ENCODE assay signal across 30 cellular contexts in the genomic region with DNA sequence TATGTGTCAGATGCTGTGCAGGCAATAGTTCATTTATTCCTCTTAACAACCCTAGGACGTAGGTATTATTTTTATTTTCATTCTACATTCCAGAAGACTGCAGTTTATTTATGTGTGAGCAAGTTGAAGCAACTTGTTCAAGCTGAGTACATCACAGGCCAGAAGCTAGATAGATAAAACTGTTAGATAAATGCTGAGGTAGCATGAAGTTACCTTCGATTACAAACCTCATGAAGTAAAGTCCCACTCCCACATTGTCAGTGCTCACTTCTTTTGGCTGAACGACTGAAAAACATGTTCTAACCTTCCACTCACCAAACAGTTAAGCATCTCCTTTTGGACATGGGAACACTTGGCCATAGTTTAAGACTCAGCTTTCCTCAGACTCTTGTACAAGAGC.
"Had no signal": no experiment of that assay in that cellular context is flagged by ENCODE, and none has a peak within 500 bp of the region (broad histone marks: within the 10 kb centered on the region; RNA-seq: fewer than 3 reads in every experiment).

No MANE protein-coding gene starts in this region.

- H3K4me3 ChIP-seq: left ventricle myocardium inferior, lung, mucosa of descending colon, pancreas, prostate gland, smooth muscle cell, tibial nerve, vagina had no signal

- H3K27ac Mint-ChIP-seq: naive B cell; natural killer cell treated with Interleukin-12 subunit alpha and Interleukin-12 subunit beta and Interleukin-15 and Interleukin-18, amount 100 ng/mL, for 72 hours; stimulated activated memory B cell treated with anti-CD40 and anti-IgM and Interleukin-4, amounts not matched to agents 10 μg/mL and 1 μg/mL and 100 μg/mL, for 72 hours; stimulated activated naive CD8-positive, alpha-beta T cell treated with anti-CD3 and anti-CD28 coated beads, Interleukin-15, amount 100 ng/mL, for 72 hours; type B pancreatic cell had no signal

- H3K36me3 Mint-ChIP-seq: type B pancreatic cell had no signal

- H3K27me3 ChIP-seq: pancreas, tibial nerve, vagina had no signal

- H3K4me3 Mint-ChIP-seq: natural killer cell treated with Interleukin-12 subunit alpha and Interleukin-12 subunit beta and Interleukin-15 and Interleukin-18, amount 100 ng/mL, for 72 hours; neural crest cell; stimulated activated memory B cell treated with anti-CD40 and anti-IgM and Interleukin-4, amounts not matched to agents 10 μg/mL and 1 μg/mL and 100 μg/mL, for 72 hours; stimulated activated naive CD8-positive, alpha-beta T cell treated with anti-CD3 and anti-CD28 coated beads, Interleukin-15, amount 100 ng/mL, for 72 hours; type B pancreatic cell had no signal

- H3K27ac ChIP-seq: left ventricle myocardium inferior, pancreas, prostate gland, tibial nerve, vagina had no signal

- H3K4me1 ChIP-seq: left ventricle myocardium inferior, pancreas, prostate gland, tibial nerve, vagina had no signal

- H3K4me1 Mint-ChIP-seq: naive B cell; stimulated activated memory B cell treated with anti-CD40 and anti-IgM and Interleukin-4, amounts not matched to agents 10 μg/mL and 1 μg/mL and 100 μg/mL, for 72 hours; stimulated activated naive CD8-positive, alpha-beta T cell treated with anti-CD3 and anti-CD28 coated beads, Interleukin-15, amount 100 ng/mL, for 72 hours had no signal

- H3K4me2 ChIP-seq: smooth muscle cell had no signal

- H3K27me3 Mint-ChIP-seq: naive B cell; stimulated activated memory B cell treated with anti-CD40 and anti-IgM and Interleukin-4, amounts not matched to agents 10 μg/mL and 1 μg/mL and 100 μg/mL, for 72 hours; stimulated activated naive CD8-positive, alpha-beta T cell treated with anti-CD3 and anti-CD28 coated beads, Interleukin-15, amount 100 ng/mL, for 72 hours; type B pancreatic cell had no signal

- DNase-seq: head of caudate nucleus; hippocampal formation; kidney; left colon; left ventricle myocardium inferior; mesendoderm; midbrain; mucosa of descending colon; naive B cell; nucleus accumbens; pancreas; posterior cingulate gyrus; retina; right cardiac atrium; stimulated activated CD4-positive, alpha-beta T cell treated with anti-CD3 and anti-CD28 coated beads, Interleukin-1b, Interleukin-23, amount 100 ng/mL, for 48 hours; stimulated activated CD4-positive, alpha-beta T cell treated with anti-CD3 and anti-CD28 coated beads, Interleukin-2, amount 100 ng/mL, for 48 hours; stimulated activated CD4-positive, alpha-beta T cell treated with anti-CD3 and anti-CD28 coated beads, Interleukin-4, amount 100 ng/mL, for 4 hours; stimulated activated CD8-positive, alpha-beta memory T cell treated with anti-CD3 and anti-CD28 coated beads, Interleukin-4, amount 100 ng/mL, for 48 hours; stimulated activated naive CD4-positive, alpha-beta T cell treated with Interleukin-2 at 50 U/mL for 16 hours; stimulated activated naive CD8-positive, alpha-beta T cell treated with anti-CD3 and anti-CD28 coated beads, Interleukin-15, amount 100 ng/mL, for 72 hours; substantia nigra had no signal

- H3K9me3 ChIP-seq: mucosa of descending colon, pancreas, prostate gland, vagina had no signal

- FAIRE-seq: kidney, pancreas had no signal

- ATAC-seq: left colon; mucosa of descending colon; natural killer cell treated with Interleukin-12 subunit alpha and Interleukin-12 subunit beta and Interleukin-15 and Interleukin-18, amount 100 ng/mL, for 72 hours; pancreas; stimulated activated memory B cell treated with anti-CD40 and anti-IgM and Interleukin-4, amounts not matched to agents 10 μg/mL and 1 μg/mL and 100 μg/mL, for 72 hours; stimulated activated naive CD8-positive, alpha-beta T cell treated with anti-CD3 and anti-CD28 coated beads, Interleukin-15, amount 100 ng/mL, for 72 hours had no signal

- H3K36me3 ChIP-seq: left ventricle myocardium inferior, pancreas, prostate gland, vagina had no signal
